8 cellular contexts compared by ENCODE assay signal in the genomic region with DNA sequence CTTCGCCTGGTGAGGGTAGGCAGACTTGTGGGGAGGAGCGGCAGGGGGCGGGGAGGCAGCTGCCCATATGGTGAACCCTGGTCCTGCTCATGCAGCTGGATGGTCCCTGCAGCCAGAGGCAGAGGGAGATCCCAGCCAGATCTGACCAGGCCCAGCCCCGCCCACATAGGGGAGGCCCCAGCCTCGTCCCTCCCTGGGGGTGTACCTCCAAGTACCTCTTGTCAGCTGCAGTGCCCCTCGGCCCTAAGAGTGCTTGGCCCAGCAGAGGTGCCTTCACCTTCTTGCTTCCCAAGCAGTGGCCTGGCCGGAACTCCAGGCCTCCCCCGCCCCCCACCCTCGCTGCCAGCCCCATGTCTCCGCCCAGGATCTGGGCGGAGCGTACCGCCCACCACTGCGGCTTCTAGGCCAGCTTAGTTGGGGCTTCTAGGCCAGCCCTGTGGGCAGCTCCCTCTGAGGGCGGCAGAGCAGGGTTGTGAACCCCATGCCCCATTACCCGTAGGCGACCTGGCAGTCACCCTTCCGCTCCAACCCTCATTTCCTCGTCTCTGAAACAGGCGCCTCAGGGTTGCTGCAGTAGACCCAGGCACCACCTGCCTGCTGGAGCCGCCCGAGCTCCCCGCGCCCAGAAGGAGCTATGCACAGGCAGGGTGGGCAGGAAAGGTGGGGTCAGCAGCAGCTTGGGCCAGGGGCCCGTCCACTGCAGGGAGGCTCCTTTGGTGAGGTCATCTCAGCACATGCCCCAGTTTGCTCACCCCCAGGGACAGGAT. TPM values are rescaled to one million over a fixed set of nuclear protein-coding genes. Genes with fewer than 3 reads are reported as not detected.
A peak's percentile ranks its signal among the peaks of the same experiment; 100 is the strongest.
DNase-seq lines count a peak whose midpoint lies in the region; ATAC-seq and TF ChIP-seq lines count a peak whose summit lies in the region.

A gene with protein sequence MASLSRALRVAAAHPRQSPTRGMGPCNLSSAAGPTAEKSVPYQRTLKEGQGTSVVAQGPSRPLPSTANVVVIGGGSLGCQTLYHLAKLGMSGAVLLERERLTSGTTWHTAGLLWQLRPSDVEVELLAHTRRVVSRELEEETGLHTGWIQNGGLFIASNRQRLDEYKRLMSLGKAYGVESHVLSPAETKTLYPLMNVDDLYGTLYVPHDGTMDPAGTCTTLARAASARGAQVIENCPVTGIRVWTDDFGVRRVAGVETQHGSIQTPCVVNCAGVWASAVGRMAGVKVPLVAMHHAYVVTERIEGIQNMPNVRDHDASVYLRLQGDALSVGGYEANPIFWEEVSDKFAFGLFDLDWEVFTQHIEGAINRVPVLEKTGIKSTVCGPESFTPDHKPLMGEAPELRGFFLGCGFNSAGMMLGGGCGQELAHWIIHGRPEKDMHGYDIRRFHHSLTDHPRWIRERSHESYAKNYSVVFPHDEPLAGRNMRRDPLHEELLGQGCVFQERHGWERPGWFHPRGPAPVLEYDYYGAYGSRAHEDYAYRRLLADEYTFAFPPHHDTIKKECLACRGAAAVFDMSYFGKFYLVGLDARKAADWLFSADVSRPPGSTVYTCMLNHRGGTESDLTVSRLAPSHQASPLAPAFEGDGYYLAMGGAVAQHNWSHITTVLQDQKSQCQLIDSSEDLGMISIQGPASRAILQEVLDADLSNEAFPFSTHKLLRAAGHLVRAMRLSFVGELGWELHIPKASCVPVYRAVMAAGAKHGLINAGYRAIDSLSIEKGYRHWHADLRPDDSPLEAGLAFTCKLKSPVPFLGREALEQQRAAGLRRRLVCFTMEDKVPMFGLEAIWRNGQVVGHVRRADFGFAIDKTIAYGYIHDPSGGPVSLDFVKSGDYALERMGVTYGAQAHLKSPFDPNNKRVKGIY (minus strand): TSS at position 314 of the 767 bp plus-strand sequence. CDS start 4,179 bp downstream, outside the sequence.

- DNase-seq in CD14-positive monocyte (ENCODE audit: low spot score), result no peak
- no peak for DNase-seq in HFF-Myc (ENCODE audit: extremely low read depth, low read depth)
- DNase-seq in cardiac fibroblast (ENCODE audit: low read depth in 2 of 2), result peak; percentile 49 to 64
- peak; percentile 87 for DNase-seq in left kidney (ENCODE audit: low read depth, low spot score)
- peak; percentile 44 for DNase-seq in stimulated activated CD4-positive, alpha-beta T cell treated with anti-CD3 and anti-CD28 coated beads, Interleukin-4, amount 100 ng/mL, for 1 hour
- no peak for DNase-seq in globus pallidus (ENCODE audit: low spot score)

- H3K27ac ChIP-seq in SU-DHL-6 (ENCODE audit: low read depth, low read length), result no peak within 1 kb of the TSS

- intact Hi-C loops in CD14-positive monocyte (cut with micrococcal nuclease), result no loop called here

- TF ChIP-seq CTCF in CD14-positive monocyte (IDR thresholded peaks at IDR 0.05), result no peak
- no peak for TF ChIP-seq CTCF in HFF-Myc (IDR thresholded peaks at IDR 0.05; ENCODE audit: low read depth, low read length, missing control alignments)
- TF ChIP-seq CTCF in SU-DHL-6 (IDR thresholded peaks at IDR 0.05; ENCODE audit: insufficient read depth, low read length, poor library complexity, severe bottlenecking), result no peak
- no peak for TF ChIP-seq CTCF in cardiac fibroblast (IDR thresholded peaks at IDR 0.05; ENCODE audit: low read depth, low read length)

- no peaks in the 10 kb centered on the region for H4K20me1 ChIP-seq in SU-DHL-6 (ENCODE audit: low read depth, low read length)

- peaks cover 1 to 6% (median 2%) of the 10 kb centered on the region in 3 donors for H3K27me3 Mint-ChIP-seq in CD14-positive monocyte (ENCODE audit: low read depth in 3 of 3)

- no peaks in the 10 kb centered on the region for H3K9me2 ChIP-seq in SU-DHL-6 (replicated peaks; ENCODE audit: insufficient read depth, low read length)

- peak within 1 kb of the TSS; percentile 32 for H3K4me3 ChIP-seq in HFF-Myc (replicated peaks; ENCODE audit: low read depth, low read length)
- no peak within 1 kb of the TSS for H3K4me3 ChIP-seq in SU-DHL-6 (ENCODE audit: insufficient read depth, low read length, poor library complexity, severe bottlenecking)
- H3K4me3 ChIP-seq in cardiac fibroblast (replicated peaks in 1 of 2; ENCODE audit: low read depth in 2 of 2, low read length in 2 of 2), result peak within 1 kb of the TSS; percentile 33 to 49

- no peaks in the 10 kb centered on the region for H3K27me3 ChIP-seq in SU-DHL-6 (ENCODE audit: low read length)

- H3K4me3 Mint-ChIP-seq in CD14-positive monocyte, result peak within 1 kb of the TSS; percentile 48 to 68

- H2AFZ ChIP-seq in SU-DHL-6 (ENCODE audit: low read depth, low read length, severe bottlenecking), result no peak within 1 kb of the TSS

- H3K9me3 Mint-ChIP-seq in CD14-positive monocyte, result peaks cover 0 to 2% (median 0%) of the 10 kb centered on the region in 7 donors

- no peaks in the 10 kb centered on the region for H3F3A ChIP-seq in SU-DHL-6 (ENCODE audit: insufficient read depth)

- H3K9ac ChIP-seq in SU-DHL-6 (ENCODE audit: low read length), result no peak within 1 kb of the TSS

- no peak for ATAC-seq in HG02973 (IDR thresholded peaks at IDR 0.05; ENCODE audit: unreplicated experiment)

- peaks cover 7% of the 10 kb centered on the region for H3K4me1 Mint-ChIP-seq in CD14-positive monocyte

- no peaks in the 10 kb centered on the region for H3K36me3 Mint-ChIP-seq in CD14-positive monocyte

- no peaks in the 10 kb centered on the region for H3K36me3 ChIP-seq in SU-DHL-6 (ENCODE audit: low read length)

- H3K4me2 ChIP-seq in SU-DHL-6 (ENCODE audit: low read depth, low read length, poor library complexity, severe bottlenecking), result peak within 1 kb of the TSS; percentile 31

- H3K27ac Mint-ChIP-seq in CD14-positive monocyte, result peak within 1 kb of the TSS in 1 of 7 donors; percentile 54

- no peaks in the 10 kb centered on the region for H3K79me2 ChIP-seq in SU-DHL-6 (ENCODE audit: insufficient read depth, low read length)

- no peaks in the 10 kb centered on the region for H3K9me3 ChIP-seq in SU-DHL-6 (ENCODE audit: insufficient read depth, low read length)

RNA-seq across cellular contexts. Expression of the gene that starts here (rescaled TPM):
- polyA plus RNA-seq in CD14-positive monocyte, result not detected

Comparison
In these comparisons a context has a peak if more than half of its experiments do, and no peak if none do; other contexts are left out.
1. DNase-seq: peak in cardiac fibroblast (2 of 2), left kidney (single experiment) and stimulated activated CD4-positive, alpha-beta T cell treated with anti-CD3 and anti-CD28 coated beads, Interleukin-4, amount 100 ng/mL, for 1 hour (single experiment); none in CD14-positive monocyte (single experiment), HFF-Myc (single experiment) and globus pallidus (single experiment).